Comparison of ENCODE assay signal across 8 cellular contexts in genomic region chr18:77101410-77102245, GRCh38. TPM values are rescaled to one million over a fixed set of nuclear protein-coding genes. Genes with fewer than 3 reads are reported as not detected.
DNase-seq lines count a peak whose midpoint lies in the region; ATAC-seq and TF ChIP-seq lines count a peak whose summit lies in the region.

No MANE protein-coding gene starts in this region.

- no TSS peak for BruUV-seq in mammary epithelial cell (replicated peaks; lab: Mats Ljungman, UMichigan)

- no peaks in the 10 kb centered on the region for H3K9me3 ChIP-seq in mammary epithelial cell (replicated peaks; ENCODE audit: insufficient read depth, low read length)
- H3K9me3 ChIP-seq in lung (ENCODE audit: control insufficient read depth in 2 of 2, insufficient read depth in 1 of 2, low read length in 1 of 2): peaks cover 0 to 1% of the 10 kb centered on the region in 2 donors

- peaks cover 83% of the 10 kb centered on the region for H3K36me3 Mint-ChIP-seq in stimulated activated effector memory CD8-positive, alpha-beta T cell treated with anti-CD3 and anti-CD28 coated beads, Interleukin-12 subunit alpha, Interleukin-12 subunit beta, amount 100 ng/mL, for 72 hours

- 11% methylated on average over 15 of the region's 16 CpGs for WGBS in mammary epithelial cell (ENCODE audit: low coverage, missing lambda C conversion rate)
- 18 to 29% methylated on average over 16 of the region's 16 CpGs for WGBS in lung, 2 donors

- H3K27ac ChIP-seq in mammary epithelial cell (ENCODE audit: insufficient read depth, low read depth, low read length) (peak overlapping the region; percentile 97), lung (ENCODE audit: low read depth in 1 of 2, low read length in 1 of 2) (peak overlapping the region; percentile 53 to 78)

- ATAC-seq in GM19328 (IDR thresholded peaks at IDR 0.05; ENCODE audit: unreplicated experiment) (peak; percentile 29), HG03378 (IDR thresholded peaks at IDR 0.05; ENCODE audit: unreplicated experiment) (peak; percentile 25), lung (ENCODE audit: insufficient read depth, low FRiP score) (peak; percentile 86)
- peak; percentile 76 for ATAC-seq in stimulated activated effector memory CD8-positive, alpha-beta T cell treated with anti-CD3 and anti-CD28 coated beads, Interleukin-12 subunit alpha, Interleukin-12 subunit beta, amount 100 ng/mL, for 72 hours

- H3K36me3 ChIP-seq in mammary epithelial cell (ENCODE audit: insufficient read depth, low read length) (peaks cover 1% of the 10 kb centered on the region), lung (ENCODE audit: control insufficient read depth in 2 of 2, insufficient read depth in 2 of 2, low read length in 2 of 2) (peaks cover 0 to 13% of the 10 kb centered on the region in 2 donors)

- TF ChIP-seq CTCF in AG10803 (conservative IDR thresholded peaks at IDR 0.05; ENCODE audit: low read length) (no peak), mammary epithelial cell (conservative IDR thresholded peaks at IDR 0.05 in 1 of 2, IDR thresholded peaks at IDR 0.05 in 1 of 2; ENCODE audit: extremely low read depth in 1 of 2, insufficient read depth in 1 of 2, low read depth in 1 of 2, low read length in 2 of 2) (no peak), lung (IDR thresholded peaks at IDR 0.05; ENCODE audit: control extremely low read depth, extremely low read depth) (no peak)

- H3K4me1 ChIP-seq in mammary epithelial cell (ENCODE audit: insufficient read depth, low read length) (peaks cover 56% of the 10 kb centered on the region), lung (ENCODE audit: control insufficient read depth in 2 of 2, insufficient read depth in 2 of 2, low read length in 2 of 2) (peaks cover 3 to 29% of the 10 kb centered on the region in 2 donors)

- intact Hi-C loops in mammary epithelial cell (cut with micrococcal nuclease): loop anchor here (1.0 to 2.0 kb wide), 5 partner anchors 13 to 106 kb away; partner anchors contain the start of gene MBP

- H2AFZ ChIP-seq in mammary epithelial cell (ENCODE audit: low read depth, low read length): peak overlapping the region; percentile 30

- peak overlapping the region; percentile 71 for H3K4me2 ChIP-seq in mammary epithelial cell (ENCODE audit: insufficient read depth, low read depth, low read length)

- dilution Hi-C loops in mammary epithelial cell (cut with HindIII; ENCODE audit: low sequenced_read_pairs): no loop called here

- H3K4me1 Mint-ChIP-seq in stimulated activated effector memory CD8-positive, alpha-beta T cell treated with anti-CD3 and anti-CD28 coated beads, Interleukin-12 subunit alpha, Interleukin-12 subunit beta, amount 100 ng/mL, for 72 hours: peaks cover 90% of the 10 kb centered on the region

- CTCF ChIA-PET in mammary epithelial cell (lab: Charles Lee; ENCODE audit: low non-redundant PET): no interaction called here

- in situ Hi-C loops in mammary epithelial cell (cut with MboI; ENCODE audit: low sequenced_read_pairs in 2 of 2): no loop called here

- H4K20me1 ChIP-seq in mammary epithelial cell (ENCODE audit: insufficient read depth, low read length): no peaks in the 10 kb centered on the region

- H3K27ac Mint-ChIP-seq in stimulated activated effector memory CD8-positive, alpha-beta T cell treated with anti-CD3 and anti-CD28 coated beads, Interleukin-12 subunit alpha, Interleukin-12 subunit beta, amount 100 ng/mL, for 72 hours: peak overlapping the region; percentile 96

- peaks cover 3% of the 10 kb centered on the region for H3K9me3 Mint-ChIP-seq in stimulated activated effector memory CD8-positive, alpha-beta T cell treated with anti-CD3 and anti-CD28 coated beads, Interleukin-12 subunit alpha, Interleukin-12 subunit beta, amount 100 ng/mL, for 72 hours

- H3K27me3 ChIP-seq in mammary epithelial cell (ENCODE audit: insufficient read depth, low read length) (no peaks in the 10 kb centered on the region), lung (ENCODE audit: control insufficient read depth, insufficient read depth) (no peaks in the 10 kb centered on the region)

- H3K9ac ChIP-seq in mammary epithelial cell (ENCODE audit: insufficient read depth, low read length): peak overlapping the region; percentile 93

- H3K4me3 ChIP-seq in AG10803 (ENCODE audit: low read length) (peak overlapping the region; percentile 43), mammary epithelial cell (replicated peaks in 1 of 3; ENCODE audit: insufficient read depth in 1 of 3, low read depth in 2 of 3, low read length in 3 of 3) (peak overlapping the region in 2 of 3 experiments; percentile 1 to 26), lung (no peak overlapping the region)

- DNase-seq in AG10803 (ENCODE audit: low read depth) (peak; percentile 96), SW 1271 (lab: John Stamatoyannopoulos, UW) (peak; percentile 92 to 98), mammary epithelial cell (peak; percentile 98), lung (ENCODE audit: low spot score) (peak; percentile 79), DMS114 treated with DMSO at 0.1 percent for 48 hours (lab: John Stamatoyannopoulos, UW; ENCODE audit: unreplicated experiment) (no peak)
- DNase-seq in stimulated activated effector memory CD8-positive, alpha-beta T cell treated with anti-CD3 and anti-CD28 coated beads, Interleukin-12 subunit alpha, Interleukin-12 subunit beta, amount 100 ng/mL, for 72 hours (ENCODE audit: low spot score in 2 of 2): peak; percentile 32 to 75

- H3K79me2 ChIP-seq in mammary epithelial cell (ENCODE audit: insufficient read depth, low read length): peaks cover 46% of the 10 kb centered on the region

- peak overlapping the region; percentile 80 for H3K4me3 Mint-ChIP-seq in stimulated activated effector memory CD8-positive, alpha-beta T cell treated with anti-CD3 and anti-CD28 coated beads, Interleukin-12 subunit alpha, Interleukin-12 subunit beta, amount 100 ng/mL, for 72 hours

RNA-seq across cellular contexts. Expression of gene MBP, which starts 31.0 kb away (rescaled TPM):
- total RNA-seq in mammary epithelial cell (10 to 100 TPM; 30.7 to 43.3 TPM), lung (10 to 100 TPM; 39.4 to 64.1 TPM)
- polyA plus RNA-seq in mammary epithelial cell (17.2 TPM), lung (10 to 100 TPM; 15.6 to 22.4 TPM)
- polyA minus RNA-seq in mammary epithelial cell: 45.9 TPM

Comparison
In these comparisons a context has a peak if more than half of its experiments do, and no peak if none do; other contexts are left out.
1. ATAC-seq: peak in every context shown above with its lines; median percentile 86 in lung; 76 in stimulated activated effector memory CD8-positive, alpha-beta T cell treated with anti-CD3 and anti-CD28 coated beads, Interleukin-12 subunit alpha, Interleukin-12 subunit beta, amount 100 ng/mL, for 72 hours; 29 in GM19328; 25 in HG03378.